ENCODE assay signal across 21 cellular contexts in the genomic region with DNA sequence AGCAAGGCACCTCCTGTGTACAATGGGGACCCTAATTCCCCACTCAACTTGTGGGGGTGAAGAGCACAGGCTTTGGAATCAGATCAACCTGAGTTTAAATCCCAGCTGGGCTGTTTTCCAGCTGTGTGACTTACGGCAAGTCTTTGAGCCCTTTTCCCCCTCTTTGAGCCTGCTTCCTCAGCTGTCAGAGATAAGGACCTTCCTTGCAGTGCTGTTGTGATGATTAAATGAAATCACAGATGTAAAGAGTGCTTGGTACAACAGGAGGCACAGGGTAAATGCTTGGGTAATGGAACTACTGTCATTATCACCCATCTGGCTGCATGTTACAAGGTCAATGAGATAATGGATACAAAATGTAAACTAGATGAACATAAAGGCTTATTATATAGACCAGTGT. TPM values are rescaled to one million over a fixed set of nuclear protein-coding genes. Genes with fewer than 3 reads are reported as not detected.
DNase-seq lines count a peak whose midpoint lies in the region; ATAC-seq and TF ChIP-seq lines count a peak whose summit lies in the region.
"Had no signal": no experiment of that assay in that cellular context is flagged by ENCODE, and none has a peak within 500 bp of the region (broad histone marks: within the 10 kb centered on the region; RNA-seq: fewer than 3 reads in every experiment).

No MANE protein-coding gene starts in this region.

- CTCF ChIA-PET in SK-N-SH (lab: Yijun Ruan, JAX) = interaction anchor here (1.8 kb wide), 1 partner anchor 38 kb away, joined by 9 read pairs; no protein-coding TSS in a partner anchor

- H3K36me3 Mint-ChIP-seq in stimulated activated effector memory CD8-positive, alpha-beta T cell treated with anti-CD3 and anti-CD28 coated beads, Interleukin-12 subunit alpha, Interleukin-12 subunit beta, amount 100 ng/mL, for 72 hours = peaks cover 6% of the 10 kb centered on the region
- H3K36me3 Mint-ChIP-seq: natural killer cell had no signal

- H3K27me3 ChIP-seq in SK-N-SH (ENCODE audit: insufficient read depth) = no peaks in the 10 kb centered on the region

- no peak for TF ChIP-seq RAD21 in SK-N-SH (IDR thresholded peaks at IDR 0.05; ENCODE audit: low read length)

- peaks cover 8 to 31% of the 10 kb centered on the region in 2 experiments; a peak in 3 of 4 replicates for H3K4me1 ChIP-seq in SK-N-SH (ENCODE audit: control insufficient read depth in 1 of 2, insufficient read depth in 2 of 2, low read depth in 1 of 2, low read length in 1 of 2)

- H3K79me2 ChIP-seq in SK-N-SH (ENCODE audit: insufficient read depth) = peaks cover 29% of the 10 kb centered on the region

- H3K9me2 ChIP-seq in SK-N-SH = no peaks in the 10 kb centered on the region

- no peaks in the 10 kb centered on the region for H4K20me1 ChIP-seq in SK-N-SH (ENCODE audit: insufficient read depth)

- H3K4me3 ChIP-seq in SK-N-SH (ENCODE audit: low read depth in 2 of 2, low read length in 1 of 2) (no peak overlapping the region; a peak in 1 of 4 replicates), fibroblast of the aortic adventitia (ENCODE audit: low read depth, low read length) (peak overlapping the region; percentile 52)

- peaks cover 15% of the 10 kb centered on the region for H3F3A ChIP-seq in SK-N-SH (replicated peaks; ENCODE audit: insufficient read depth)

- H3K4me3 Mint-ChIP-seq in stimulated activated effector memory CD8-positive, alpha-beta T cell treated with anti-CD3 and anti-CD28 coated beads, Interleukin-12 subunit alpha, Interleukin-12 subunit beta, amount 100 ng/mL, for 72 hours = no peak overlapping the region
- H3K4me3 Mint-ChIP-seq: activated CD4-positive, alpha-beta T cell treated with anti-CD3 and anti-CD28 coated beads for 36 hours; activated T-cell treated with anti-CD3 and anti-CD28 coated beads, Interleukin-2, amount 50 U/mL, for 72 hours; natural killer cell had no signal

- H3K36me3 ChIP-seq in SK-N-SH (replicated peaks in 1 of 2; ENCODE audit: control insufficient read depth in 1 of 2, insufficient read depth in 2 of 2, low read length in 1 of 2) = peaks cover 8 to 17% of the 10 kb centered on the region in 2 experiments

- peak overlapping the region; percentile 38; the same call in 1 of the 2 replicates for H3K4me2 ChIP-seq in SK-N-SH

- TF ChIP-seq EP300 in SK-N-SH (IDR thresholded peaks at IDR 0.05; ENCODE audit: borderline replicate concordance in 1 of 2, low read depth in 1 of 2, low read length in 1 of 2) = peak in 1 of 2 experiments; percentile 64; a peak in 2 of 4 replicates

- peak overlapping the region; percentile 65 for H3K27ac Mint-ChIP-seq in stimulated activated effector memory CD8-positive, alpha-beta T cell treated with anti-CD3 and anti-CD28 coated beads, Interleukin-12 subunit alpha, Interleukin-12 subunit beta, amount 100 ng/mL, for 72 hours
- H3K27ac Mint-ChIP-seq: activated CD4-positive, alpha-beta T cell treated with anti-CD3 and anti-CD28 coated beads for 36 hours; activated T-cell treated with anti-CD3 and anti-CD28 coated beads, Interleukin-2, amount 50 U/mL, for 72 hours; natural killer cell had no signal

- POLR2A ChIA-PET in SK-N-SH (lab: Yijun Ruan, JAX) = no interaction called here

- TF ChIP-seq CTCF in SK-N-SH (IDR thresholded peaks at IDR 0.05) (no peak), fibroblast of the aortic adventitia (IDR thresholded peaks at IDR 0.05; ENCODE audit: insufficient read depth, low read length) (no peak)

- 80% methylated on average over 1 of the region's 1 CpG for WGBS in SK-N-SH (ENCODE audit: low lambda C conversion rate)

- DNase-seq in NCI-H2171 treated with DMSO at 0.1 percent for 48 hours (lab: John Stamatoyannopoulos, UW) (peak; percentile 65), NCI-H2171 (lab: John Stamatoyannopoulos, UW) (no peak), SK-N-SH (peak; percentile 75), fibroblast of the aortic adventitia (ENCODE audit: low read depth) (peak; percentile 70), NCI-H510A (lab: John Stamatoyannopoulos, UW) (no peak)
- DNase-seq in stimulated activated effector memory CD8-positive, alpha-beta T cell treated with anti-CD3 and anti-CD28 coated beads, Interleukin-12 subunit alpha, Interleukin-12 subunit beta, amount 100 ng/mL, for 72 hours (ENCODE audit: low spot score in 2 of 2) = no peak
- DNase-seq: activated CD4-positive, alpha-beta T cell treated with anti-CD3 and anti-CD28 coated beads for 36 hours; activated T-cell treated with anti-CD3 and anti-CD28 coated beads, Interleukin-2, amount 50 U/mL, for 72 hours; amygdala; Caco-2; dermis blood vessel endothelial cell; natural killer cell; NCI-H187; small intestine had no signal

- H3K4me1 Mint-ChIP-seq in stimulated activated effector memory CD8-positive, alpha-beta T cell treated with anti-CD3 and anti-CD28 coated beads, Interleukin-12 subunit alpha, Interleukin-12 subunit beta, amount 100 ng/mL, for 72 hours = peaks cover 10% of the 10 kb centered on the region

- no peak overlapping the region for H2AFZ ChIP-seq in SK-N-SH (ENCODE audit: low read depth)

- no peak for ATAC-seq in stimulated activated effector memory CD8-positive, alpha-beta T cell treated with anti-CD3 and anti-CD28 coated beads, Interleukin-12 subunit alpha, Interleukin-12 subunit beta, amount 100 ng/mL, for 72 hours
- ATAC-seq in HG03342 (IDR thresholded peaks at IDR 0.05; ENCODE audit: unreplicated experiment) = no peak
- ATAC-seq in HG03571 (IDR thresholded peaks at IDR 0.05; ENCODE audit: unreplicated experiment) = no peak
- ATAC-seq: activated CD4-positive, alpha-beta T cell treated with anti-CD3 and anti-CD28 coated beads for 36 hours; activated T-cell treated with anti-CD3 and anti-CD28 coated beads, Interleukin-2, amount 50 U/mL, for 72 hours; natural killer cell had no signal

- no peaks in the 10 kb centered on the region for H3K9me3 ChIP-seq in SK-N-SH
- H3K9me3 ChIP-seq: Caco-2 had no signal

- H3K9me3 Mint-ChIP-seq in stimulated activated effector memory CD8-positive, alpha-beta T cell treated with anti-CD3 and anti-CD28 coated beads, Interleukin-12 subunit alpha, Interleukin-12 subunit beta, amount 100 ng/mL, for 72 hours = no peaks in the 10 kb centered on the region
- H3K9me3 Mint-ChIP-seq: activated T-cell treated with anti-CD3 and anti-CD28 coated beads, Interleukin-2, amount 50 U/mL, for 72 hours; natural killer cell had no signal

- no peak overlapping the region for H3K9ac ChIP-seq in SK-N-SH

- H3K27ac ChIP-seq in SK-N-SH (ENCODE audit: low read depth in 2 of 2, low read length in 1 of 2) = peak overlapping the region in 1 of 2 experiments; percentile 67; a peak in 2 of 4 replicates
- H3K27ac ChIP-seq: HL-60 had no signal

TF ChIP-seq in SK-N-SH, 30 proteins besides CTCF, POLR2A, EP300 and RAD21 (continues in another document):
- peak; percentile 72; the same call in 1 of the 2 replicates for TF ChIP-seq RCOR1 (IDR thresholded peaks at IDR 0.05; ENCODE audit: low read length)
- peak; percentile 76; the same call in 1 of the 2 replicates for TF ChIP-seq MXI1 (IDR thresholded peaks at IDR 0.05; ENCODE audit: low read depth, low read length)
- TF ChIP-seq GATA2 (CRISPR knock-in tag; IDR thresholded peaks at IDR 0.05) = peak; percentile 90
- peak; percentile 25 for TF ChIP-seq CHD2 (IDR thresholded peaks at IDR 0.05; ENCODE audit: low read length, partially characterized antibody)
- TF ChIP-seq ZBTB33 (IDR thresholded peaks at IDR 0.05; ENCODE audit: borderline replicate concordance, low read depth) = no peak

RNA-seq across cellular contexts. Expression of gene SNX21, which starts 3.2 kb away (rescaled TPM):
- polyA plus RNA-seq in SK-N-SH (2012; rRNA removed) = 20.6 and 22.1 TPM in 2 replicates
- 10.7 and 15.9 TPM in 2 replicates for polyA plus RNA-seq in SK-N-SH (2012; cell fraction: cytosol; rRNA removed)
- 40.5 and 107 TPM in 2 replicates for polyA plus RNA-seq in SK-N-SH (2012; cell fraction: nucleus; rRNA removed)
- 88.8 and 90.7 TPM in 2 replicates for total RNA-seq in fibroblast of the aortic adventitia (ENCODE audit: low replicate concordance)

RNA-seq across cellular contexts. Expression of gene TNNC2, which starts 9.7 kb away (rescaled TPM):
- 0.57 and 1.1 TPM in 2 replicates for polyA plus RNA-seq in SK-N-SH (2012; rRNA removed)
- polyA plus RNA-seq in SK-N-SH (2012; cell fraction: cytosol; rRNA removed) = 0.62 and 0.67 TPM in 2 replicates
- 4.0 and 4.1 TPM in 2 replicates for polyA plus RNA-seq in SK-N-SH (2012; cell fraction: nucleus; rRNA removed)
- total RNA-seq in fibroblast of the aortic adventitia (ENCODE audit: low replicate concordance) = 0.45 and 1.8 TPM in 2 replicates
- total RNA-seq: A172; activated CD4-positive, alpha-beta T cell treated with anti-CD3 and anti-CD28 coated beads for 36 hours; Caco-2; dermis blood vessel endothelial cell; frontal cortex; kidney epithelial cell; T-helper 1 cell treated with Interleukin-12 subunit alpha and Interleukin-12 subunit beta and Interleukin-4 antibody, amounts not matched to agents 30 ng/mL and 1 ng/mL, for 36 hours had no signal

RNA-seq across cellular contexts. Expression of gene ACOT8, which starts 20.4 kb away (rescaled TPM):
- polyA plus RNA-seq in SK-N-SH (2012; rRNA removed) = 48.4 and 54.8 TPM in 2 replicates
- 26.6 and 38.9 TPM in 2 replicates for polyA plus RNA-seq in SK-N-SH (2012; cell fraction: cytosol; rRNA removed)
- 68.5 and 73.9 TPM in 2 replicates for polyA plus RNA-seq in SK-N-SH (2012; cell fraction: nucleus; rRNA removed)
- 17.7 and 25.8 TPM in 2 replicates for total RNA-seq in fibroblast of the aortic adventitia (ENCODE audit: low replicate concordance)

RNA-seq across cellular contexts. Expression of gene ZSWIM3, which starts 20.6 kb away (rescaled TPM):
- polyA plus RNA-seq in SK-N-SH (2012; rRNA removed) = 2.3 and 2.9 TPM in 2 replicates
- polyA plus RNA-seq in SK-N-SH (2012; cell fraction: cytosol; rRNA removed) = 1.5 and 2.2 TPM in 2 replicates
- 2.3 and 3.3 TPM in 2 replicates for polyA plus RNA-seq in SK-N-SH (2012; cell fraction: nucleus; rRNA removed)
- 1.9 and 4.3 TPM in 2 replicates for total RNA-seq in fibroblast of the aortic adventitia (ENCODE audit: low replicate concordance)

RNA-seq across cellular contexts. Expression of gene UBE2C, which starts 24.4 kb away (rescaled TPM):
- 82.8 and 115 TPM in 2 replicates for polyA plus RNA-seq in SK-N-SH (2012; rRNA removed)
- polyA plus RNA-seq in SK-N-SH (2012; cell fraction: cytosol; rRNA removed) = 82.5 and 93.2 TPM in 2 replicates
- 40.8 and 50.3 TPM in 2 replicates for polyA plus RNA-seq in SK-N-SH (2012; cell fraction: nucleus; rRNA removed)
- total RNA-seq in fibroblast of the aortic adventitia (ENCODE audit: low replicate concordance) = 0.49 and 53.3 TPM in 2 replicates

Comparison
In these comparisons a context has a peak if more than half of its experiments do, and no peak if none do; other contexts are left out.
1. DNase-seq: peak in NCI-H2171 treated with DMSO at 0.1 percent for 48 hours (single experiment), SK-N-SH (single experiment) and fibroblast of the aortic adventitia (single experiment); none in NCI-H2171 (single experiment), stimulated activated effector memory CD8-positive, alpha-beta T cell treated with anti-CD3 and anti-CD28 coated beads, Interleukin-12 subunit alpha, Interleukin-12 subunit beta, amount 100 ng/mL, for 72 hours (0 of 2) and NCI-H510A (single experiment).